In the genomic region with DNA sequence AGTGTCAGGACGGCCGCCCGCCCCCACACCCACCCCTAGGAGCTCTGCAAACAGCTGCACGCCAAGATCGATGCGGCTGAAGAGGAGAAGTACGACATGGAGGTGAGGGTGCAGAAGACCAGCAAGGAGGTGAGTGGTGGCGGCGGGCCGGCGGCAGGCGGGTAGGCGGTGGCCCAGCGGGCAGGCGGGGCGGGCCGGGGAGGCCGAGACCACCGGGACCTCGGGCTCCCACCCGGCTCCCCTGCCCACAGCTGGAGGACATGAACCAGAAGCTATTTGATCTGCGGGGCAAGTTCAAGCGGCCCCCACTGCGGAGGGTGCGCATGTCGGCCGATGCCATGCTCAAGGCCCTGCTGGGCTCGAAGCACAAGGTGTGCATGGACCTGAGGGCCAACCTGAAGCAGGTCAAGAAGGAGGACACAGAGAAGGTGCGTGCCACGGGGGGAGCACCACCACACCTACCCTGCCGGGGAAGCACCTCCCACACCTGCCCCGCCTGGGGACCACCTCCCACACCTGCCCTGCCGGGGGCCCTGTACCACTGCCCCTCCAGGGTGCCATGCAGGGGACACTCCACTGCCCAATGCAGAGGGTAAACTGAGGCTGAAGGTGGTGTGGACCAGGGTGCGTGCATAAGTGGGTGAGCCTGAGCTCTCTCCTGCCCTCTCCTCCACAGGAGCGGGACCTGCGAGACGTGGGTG, we compare ENCODE assay signal across 1 cellular context.
TF ChIP-seq lines count a peak whose summit lies in the region.

No MANE protein-coding gene starts in this region.

TF ChIP-seq in GM23338, 12 proteins besides CTCF, POLR2A, EP300 and RAD21:
- TF ChIP-seq, protein P1, sequence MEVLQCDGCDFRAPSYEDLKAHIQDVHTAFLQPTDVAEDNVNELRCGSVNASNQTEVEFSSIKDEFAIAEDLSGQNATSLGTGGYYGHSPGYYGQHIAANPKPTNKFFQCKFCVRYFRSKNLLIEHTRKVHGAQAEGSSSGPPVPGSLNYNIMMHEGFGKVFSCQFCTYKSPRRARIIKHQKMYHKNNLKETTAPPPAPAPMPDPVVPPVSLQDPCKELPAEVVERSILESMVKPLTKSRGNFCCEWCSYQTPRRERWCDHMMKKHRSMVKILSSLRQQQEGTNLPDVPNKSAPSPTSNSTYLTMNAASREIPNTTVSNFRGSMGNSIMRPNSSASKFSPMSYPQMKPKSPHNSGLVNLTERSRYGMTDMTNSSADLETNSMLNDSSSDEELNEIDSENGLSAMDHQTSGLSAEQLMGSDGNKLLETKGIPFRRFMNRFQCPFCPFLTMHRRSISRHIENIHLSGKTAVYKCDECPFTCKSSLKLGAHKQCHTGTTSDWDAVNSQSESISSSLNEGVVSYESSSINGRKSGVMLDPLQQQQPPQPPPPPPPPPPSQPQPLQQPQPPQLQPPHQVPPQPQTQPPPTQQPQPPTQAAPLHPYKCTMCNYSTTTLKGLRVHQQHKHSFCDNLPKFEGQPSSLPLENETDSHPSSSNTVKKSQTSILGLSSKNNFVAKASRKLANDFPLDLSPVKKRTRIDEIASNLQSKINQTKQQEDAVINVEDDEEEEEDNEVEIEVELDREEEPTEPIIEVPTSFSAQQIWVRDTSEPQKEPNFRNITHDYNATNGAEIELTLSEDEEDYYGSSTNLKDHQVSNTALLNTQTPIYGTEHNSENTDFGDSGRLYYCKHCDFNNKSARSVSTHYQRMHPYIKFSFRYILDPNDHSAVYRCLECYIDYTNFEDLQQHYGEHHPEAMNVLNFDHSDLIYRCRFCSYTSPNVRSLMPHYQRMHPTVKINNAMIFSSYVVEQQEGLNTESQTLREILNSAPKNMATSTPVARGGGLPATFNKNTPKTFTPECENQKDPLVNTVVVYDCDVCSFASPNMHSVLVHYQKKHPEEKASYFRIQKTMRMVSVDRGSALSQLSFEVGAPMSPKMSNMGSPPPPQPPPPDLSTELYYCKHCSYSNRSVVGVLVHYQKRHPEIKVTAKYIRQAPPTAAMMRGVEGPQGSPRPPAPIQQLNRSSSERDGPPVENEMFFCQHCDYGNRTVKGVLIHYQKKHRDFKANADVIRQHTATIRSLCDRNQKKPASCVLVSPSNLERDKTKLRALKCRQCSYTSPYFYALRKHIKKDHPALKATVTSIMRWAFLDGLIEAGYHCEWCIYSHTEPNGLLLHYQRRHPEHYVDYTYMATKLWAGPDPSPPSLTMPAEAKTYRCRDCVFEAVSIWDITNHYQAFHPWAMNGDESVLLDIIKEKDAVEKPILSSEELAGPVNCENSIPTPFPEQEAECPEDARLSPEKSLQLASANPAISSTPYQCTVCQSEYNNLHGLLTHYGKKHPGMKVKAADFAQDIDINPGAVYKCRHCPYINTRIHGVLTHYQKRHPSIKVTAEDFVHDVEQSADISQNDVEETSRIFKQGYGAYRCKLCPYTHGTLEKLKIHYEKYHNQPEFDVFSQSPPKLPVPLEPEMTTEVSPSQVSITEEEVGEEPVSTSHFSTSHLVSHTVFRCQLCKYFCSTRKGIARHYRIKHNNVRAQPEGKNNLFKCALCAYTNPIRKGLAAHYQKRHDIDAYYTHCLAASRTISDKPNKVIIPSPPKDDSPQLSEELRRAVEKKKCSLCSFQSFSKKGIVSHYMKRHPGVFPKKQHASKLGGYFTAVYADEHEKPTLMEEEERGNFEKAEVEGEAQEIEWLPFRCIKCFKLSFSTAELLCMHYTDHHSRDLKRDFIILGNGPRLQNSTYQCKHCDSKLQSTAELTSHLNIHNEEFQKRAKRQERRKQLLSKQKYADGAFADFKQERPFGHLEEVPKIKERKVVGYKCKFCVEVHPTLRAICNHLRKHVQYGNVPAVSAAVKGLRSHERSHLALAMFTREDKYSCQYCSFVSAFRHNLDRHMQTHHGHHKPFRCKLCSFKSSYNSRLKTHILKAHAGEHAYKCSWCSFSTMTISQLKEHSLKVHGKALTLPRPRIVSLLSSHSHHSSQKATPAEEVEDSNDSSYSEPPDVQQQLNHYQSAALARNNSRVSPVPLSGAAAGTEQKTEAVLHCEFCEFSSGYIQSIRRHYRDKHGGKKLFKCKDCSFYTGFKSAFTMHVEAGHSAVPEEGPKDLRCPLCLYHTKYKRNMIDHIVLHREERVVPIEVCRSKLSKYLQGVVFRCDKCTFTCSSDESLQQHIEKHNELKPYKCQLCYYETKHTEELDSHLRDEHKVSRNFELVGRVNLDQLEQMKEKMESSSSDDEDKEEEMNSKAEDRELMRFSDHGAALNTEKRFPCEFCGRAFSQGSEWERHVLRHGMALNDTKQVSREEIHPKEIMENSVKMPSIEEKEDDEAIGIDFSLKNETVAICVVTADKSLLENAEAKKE (CRISPR knock-in tag; IDR thresholded peaks at IDR 0.05), result no peak
- no peak for TF ChIP-seq EZH2phosphoT487 (IDR thresholded peaks at IDR 0.05; ENCODE audit: unreplicated experiment)
- no peak for TF ChIP-seq ZNF331 (CRISPR knock-in tag; IDR thresholded peaks at IDR 0.05; ENCODE audit: low read depth)
- no peak for TF ChIP-seq POLR2AphosphoS5 (IDR thresholded peaks at IDR 0.05; ENCODE audit: low read depth)
- TF ChIP-seq EZH2 (IDR thresholded peaks at IDR 0.05; ENCODE audit: low read depth, unreplicated experiment), result no peak
- no peak for TF ChIP-seq ZNF114 (CRISPR knock-in tag; IDR thresholded peaks at IDR 0.05)
- TF ChIP-seq, protein P2, sequence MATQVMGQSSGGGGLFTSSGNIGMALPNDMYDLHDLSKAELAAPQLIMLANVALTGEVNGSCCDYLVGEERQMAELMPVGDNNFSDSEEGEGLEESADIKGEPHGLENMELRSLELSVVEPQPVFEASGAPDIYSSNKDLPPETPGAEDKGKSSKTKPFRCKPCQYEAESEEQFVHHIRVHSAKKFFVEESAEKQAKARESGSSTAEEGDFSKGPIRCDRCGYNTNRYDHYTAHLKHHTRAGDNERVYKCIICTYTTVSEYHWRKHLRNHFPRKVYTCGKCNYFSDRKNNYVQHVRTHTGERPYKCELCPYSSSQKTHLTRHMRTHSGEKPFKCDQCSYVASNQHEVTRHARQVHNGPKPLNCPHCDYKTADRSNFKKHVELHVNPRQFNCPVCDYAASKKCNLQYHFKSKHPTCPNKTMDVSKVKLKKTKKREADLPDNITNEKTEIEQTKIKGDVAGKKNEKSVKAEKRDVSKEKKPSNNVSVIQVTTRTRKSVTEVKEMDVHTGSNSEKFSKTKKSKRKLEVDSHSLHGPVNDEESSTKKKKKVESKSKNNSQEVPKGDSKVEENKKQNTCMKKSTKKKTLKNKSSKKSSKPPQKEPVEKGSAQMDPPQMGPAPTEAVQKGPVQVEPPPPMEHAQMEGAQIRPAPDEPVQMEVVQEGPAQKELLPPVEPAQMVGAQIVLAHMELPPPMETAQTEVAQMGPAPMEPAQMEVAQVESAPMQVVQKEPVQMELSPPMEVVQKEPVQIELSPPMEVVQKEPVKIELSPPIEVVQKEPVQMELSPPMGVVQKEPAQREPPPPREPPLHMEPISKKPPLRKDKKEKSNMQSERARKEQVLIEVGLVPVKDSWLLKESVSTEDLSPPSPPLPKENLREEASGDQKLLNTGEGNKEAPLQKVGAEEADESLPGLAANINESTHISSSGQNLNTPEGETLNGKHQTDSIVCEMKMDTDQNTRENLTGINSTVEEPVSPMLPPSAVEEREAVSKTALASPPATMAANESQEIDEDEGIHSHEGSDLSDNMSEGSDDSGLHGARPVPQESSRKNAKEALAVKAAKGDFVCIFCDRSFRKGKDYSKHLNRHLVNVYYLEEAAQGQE (IDR thresholded peaks at IDR 0.05; ENCODE audit: unreplicated experiment), result no peak
- TF ChIP-seq NANOG (IDR thresholded peaks at IDR 0.05; ENCODE audit: borderline replicate concordance), result no peak
- TF ChIP-seq JUNB (IDR thresholded peaks at IDR 0.05; ENCODE audit: unreplicated experiment), result no peak
- TF ChIP-seq ETS1 (IDR thresholded peaks at IDR 0.05), result no peak
- TF ChIP-seq CREB1 (CRISPR knock-in tag; IDR thresholded peaks at IDR 0.05; ENCODE audit: low read depth), result no peak
- TF ChIP-seq STAT1 (IDR thresholded peaks at IDR 0.05; ENCODE audit: unreplicated experiment), result no peak
